26 cellular contexts compared by ENCODE assay signal in genomic region chr3:52847241-52847640, GRCh38. TPM values are rescaled to one million over a fixed set of nuclear protein-coding genes. Genes with fewer than 3 reads are reported as not detected.
A peak's percentile ranks its signal among the peaks of the same experiment; 100 is the strongest.
DNase-seq lines count a peak whose midpoint lies in the region; ATAC-seq and TF ChIP-seq lines count a peak whose summit lies in the region.
"Had no signal": no experiment of that assay in that cellular context is flagged by ENCODE, and none has a peak within 500 bp of the region (broad histone marks: within the 10 kb centered on the region; RNA-seq: fewer than 3 reads in every experiment).

No MANE protein-coding gene starts in this region.

- ATAC-seq in GM18520 (IDR thresholded peaks at IDR 0.05; ENCODE audit: unreplicated experiment): no peak
- ATAC-seq: PC-3 had no signal

- no peak overlapping the region for H3K4me3 Mint-ChIP-seq in activated naive CD4-positive, alpha-beta T cell treated with anti-CD3 and anti-CD28 coated beads, Interleukin-2, amount 10 ng/mL, durations not matched to agents 7 days and 5 days
- H3K4me3 Mint-ChIP-seq: CD4-positive, CD25-positive, alpha-beta regulatory T cell had no signal

- peaks cover 4% of the 10 kb centered on the region for H3K4me1 Mint-ChIP-seq in activated naive CD4-positive, alpha-beta T cell treated with anti-CD3 and anti-CD28 coated beads, Interleukin-2, amount 10 ng/mL, durations not matched to agents 7 days and 5 days

- H3K27me3 Mint-ChIP-seq in activated naive CD4-positive, alpha-beta T cell treated with anti-CD3 and anti-CD28 coated beads, Interleukin-2, amount 10 ng/mL, durations not matched to agents 7 days and 5 days: no peaks in the 10 kb centered on the region
- H3K27me3 Mint-ChIP-seq: CD4-positive, CD25-positive, alpha-beta regulatory T cell had no signal

- H3K27ac Mint-ChIP-seq in activated naive CD4-positive, alpha-beta T cell treated with anti-CD3 and anti-CD28 coated beads, Interleukin-2, amount 10 ng/mL, durations not matched to agents 7 days and 5 days: peak overlapping the region; percentile 45

- no peak overlapping the region for H3K4me3 ChIP-seq in coronary artery
- H3K4me3 ChIP-seq: SJCRH30 had no signal

- no peaks in the 10 kb centered on the region for H3K9me3 Mint-ChIP-seq in activated naive CD4-positive, alpha-beta T cell treated with anti-CD3 and anti-CD28 coated beads, Interleukin-2, amount 10 ng/mL, durations not matched to agents 7 days and 5 days
- H3K9me3 Mint-ChIP-seq: CD4-positive, CD25-positive, alpha-beta regulatory T cell had no signal

- DNase-seq in activated naive CD4-positive, alpha-beta T cell treated with anti-CD3 and anti-CD28 coated beads, Interleukin-2, amount 10 ng/mL, durations not matched to agents 7 days and 5 days: no peak
- no peak for DNase-seq in activated naive CD4-positive, alpha-beta T cell (lab: John Stamatoyannopoulos, UW)
- DNase-seq in coronary artery (ENCODE audit: low spot score) (no peak), posterior vena cava (ENCODE audit: low spot score) (peak; percentile 55)
- DNase-seq in activated effector memory CD4-positive, alpha-beta T cell treated with anti-CD3 and anti-CD28 coated beads, Interleukin-2, amount 50 U/mL, for 16 hours: no peak
- DNase-seq in effector CD4-positive, alpha-beta T cell: no peak
- DNase-seq: BE2C; CD4-positive, CD25-positive, alpha-beta regulatory T cell; DMS153; DND-41; H7; KBM-7; NCI-H1105 treated with DMSO at 0.1 percent for 48 hours; NCI-H146; NCI-H2029; NCI-H446 treated with DMSO at 0.1 percent for 48 hours; NCI-H526; NCI-H82; NK-92 treated with Interleukin-12 subunit alpha and Interleukin-12 subunit beta, amount 100 ng/mL, for 24 hours; PC-3; SJCRH30 had no signal

- peaks cover 6% of the 10 kb centered on the region for H3K36me3 Mint-ChIP-seq in activated naive CD4-positive, alpha-beta T cell treated with anti-CD3 and anti-CD28 coated beads, Interleukin-2, amount 10 ng/mL, durations not matched to agents 7 days and 5 days

- H3K27ac ChIP-seq in coronary artery: peak overlapping the region; percentile 73 to 94
- H3K27ac ChIP-seq: 22Rv1, SJCRH30 had no signal

- intact Hi-C loops in posterior vena cava (cut with DNase I): no loop called here

- no peak for TF ChIP-seq CTCF in coronary artery (IDR thresholded peaks at IDR 0.05)

- CTCF ChIA-PET in activated naive CD4-positive, alpha-beta T cell treated with anti-CD3 and anti-CD28 coated beads, Interleukin-2, amount 10 ng/mL, durations not matched to agents 7 days and 5 days (lab: Charles Lee): interaction anchor here (0.9 to 2.5 kb wide), 5 partner anchors 9 to 88 kb away, joined by 3 to 9 read pairs (median 5); no protein-coding TSS in a partner anchor

RNA-seq across cellular contexts. Expression of gene MUSTN1, which starts 12.4 kb away (rescaled TPM):
- 100 to 1,000 TPM in 1 of 2 donors, 10 to 100 TPM in 1; 78.5 to 105 TPM for total RNA-seq in posterior vena cava
- total RNA-seq: HT1080, LHCN-M2, MCF 10A had no signal

RNA-seq across cellular contexts. Expression of gene ITIH4, which starts 16.8 kb away (rescaled TPM):
- total RNA-seq in posterior vena cava: 10 to 100 TPM; 19.1 to 28.8 TPM
- total RNA-seq: HT1080, SJCRH30 had no signal

RNA-seq across cellular contexts. Expression of gene STIMATE, which starts 50.1 kb away (rescaled TPM):
- total RNA-seq in posterior vena cava: 10 to 100 TPM; 20.7 to 24.1 TPM

RNA-seq across cellular contexts. Expression of gene ITIH3, which starts 52.6 kb away (rescaled TPM):
- total RNA-seq in posterior vena cava: 10 to 100 TPM; 14.8 to 16.1 TPM
- total RNA-seq: CD4-positive, CD25-positive, alpha-beta regulatory T cell; H7; LHCN-M2; MCF 10A; PC-3; SJCRH30 had no signal
